ENCODE assay signal across 22 cellular contexts in the genomic region with DNA sequence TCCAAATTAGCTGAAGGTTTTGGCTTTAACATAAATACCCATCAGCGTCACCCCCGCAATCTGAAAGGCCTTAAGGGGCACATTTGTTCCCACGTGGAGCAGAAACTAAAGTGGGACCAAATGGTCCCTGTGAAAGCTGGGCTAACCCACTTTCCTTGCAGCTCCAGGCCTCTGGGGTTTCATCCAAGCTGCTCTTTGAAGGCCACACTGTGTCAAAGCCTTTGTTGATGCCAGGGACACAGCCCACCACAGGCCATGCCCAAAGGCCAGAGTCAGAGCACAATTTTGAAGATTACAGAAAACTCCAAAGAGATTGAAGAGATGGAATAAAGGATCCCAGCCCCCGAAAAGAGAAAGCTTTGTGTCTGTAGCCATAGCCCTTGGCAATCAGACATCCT. TPM values are rescaled to one million over a fixed set of nuclear protein-coding genes. Genes with fewer than 3 reads are reported as not detected.
DNase-seq lines count a peak whose midpoint lies in the region; ATAC-seq, FAIRE-seq and TF ChIP-seq lines count a peak whose summit lies in the region.
"Had no signal": no experiment of that assay in that cellular context is flagged by ENCODE, and none has a peak within 500 bp of the region (broad histone marks: within the 10 kb centered on the region; RNA-seq: fewer than 3 reads in every experiment).

No MANE protein-coding gene starts in this region.

- ATAC-seq in activated T-helper 17 cell treated with anti-CD3 and anti-CD28 coated beads, Interleukin-2, amount 50 U/mL, for 72 hours (replicated peaks) = no peak
- ATAC-seq in GM19324 (IDR thresholded peaks at IDR 0.05; ENCODE audit: low FRiP score, unreplicated experiment) = no peak
- ATAC-seq: gastroesophageal sphincter, mucosa of descending colon, sciatic nerve had no signal

- POLR2A ChIA-PET in MCF 10A (lab: Yijun Ruan, JAX) = interaction anchor here (1.3 kb wide), 1 partner anchor 277 kb away, joined by 5 read pairs; no protein-coding TSS in a partner anchor

- no peak for FAIRE-seq in D721Med (lab: Jason Lieb, UNC)

- H3K27me3 ChIP-seq in breast epithelium = no peaks in the 10 kb centered on the region
- H3K27me3 ChIP-seq: gastroesophageal sphincter, vagina had no signal

- intact Hi-C loops in breast epithelium (cut with DNase I; ENCODE audit: low total_unique reads) (no loop called here), MCF 10A (cut with micrococcal nuclease) (no loop called here)

- H3K4me3 Mint-ChIP-seq in MCF 10A (ENCODE audit: unreplicated experiment) = no peak overlapping the region
- H3K4me3 Mint-ChIP-seq in activated T-helper 17 cell treated with anti-CD3 and anti-CD28 coated beads, Interleukin-2, amount 50 U/mL, for 72 hours = peak overlapping the region; percentile 82
- H3K4me3 Mint-ChIP-seq: activated naive CD4-positive, alpha-beta T cell treated with anti-CD3 and anti-CD28 coated beads, Interleukin-2, amount 10 ng/mL, durations not matched to agents 7 days and 5 days had no signal

- no TSS peak for BruUV-seq in MCF 10A (replicated peaks; lab: Mats Ljungman, UMichigan)

- H3K36me3 Mint-ChIP-seq in MCF 10A (ENCODE audit: insufficient read depth, unreplicated experiment) = peaks cover 3% of the 10 kb centered on the region
- peaks cover 25% of the 10 kb centered on the region for H3K36me3 Mint-ChIP-seq in activated T-helper 17 cell treated with anti-CD3 and anti-CD28 coated beads, Interleukin-2, amount 50 U/mL, for 72 hours (ENCODE audit: low read depth)

- no peaks in the 10 kb centered on the region for H3K9me3 Mint-ChIP-seq in MCF 10A (ENCODE audit: unreplicated experiment)
- no peaks in the 10 kb centered on the region for H3K9me3 Mint-ChIP-seq in activated T-helper 17 cell treated with anti-CD3 and anti-CD28 coated beads, Interleukin-2, amount 50 U/mL, for 72 hours
- H3K9me3 Mint-ChIP-seq: activated naive CD4-positive, alpha-beta T cell treated with anti-CD3 and anti-CD28 coated beads, Interleukin-2, amount 10 ng/mL, durations not matched to agents 7 days and 5 days had no signal

- no peaks in the 10 kb centered on the region for H3K9me3 ChIP-seq in breast epithelium
- H3K9me3 ChIP-seq: gastroesophageal sphincter, HAP-1, mucosa of descending colon, vagina had no signal

- peak overlapping the region; percentile 94 to 97 for H3K27ac ChIP-seq in breast epithelium
- H3K27ac ChIP-seq in substantia nigra (ENCODE audit: low read depth, low read length, poor library complexity, severe bottlenecking) = peak overlapping the region; percentile 32
- H3K27ac ChIP-seq: HL-60 had no signal

- TF ChIP-seq CTCF in breast epithelium (IDR thresholded peaks at IDR 0.05) (no peak), MCF 10A (IDR thresholded peaks at IDR 0.05; ENCODE audit: unreplicated experiment) (no peak), D721Med (IDR thresholded peaks at IDR 0.05; ENCODE audit: insufficient read depth, missing control alignments) (no peak)

- no peak for DNase-seq in breast epithelium (ENCODE audit: low spot score in 2 of 2)
- DNase-seq in MCF 10A (ENCODE audit: unreplicated experiment) = no peak
- peak; percentile 18 for DNase-seq in globus pallidus (ENCODE audit: low spot score)
- DNase-seq in substantia nigra (lab: John Stamatoyannopoulos, UW) = peak in 3 of 49 donors; percentile 3 to 29 (median 16)
- DNase-seq in D721Med (ENCODE audit: insufficient read length, low spot score) = no peak
- DNase-seq in DMS153 (lab: John Stamatoyannopoulos, UW) = no peak
- DNase-seq: activated naive CD4-positive, alpha-beta T cell treated with anti-CD3 and anti-CD28 coated beads, Interleukin-2, amount 10 ng/mL, durations not matched to agents 7 days and 5 days; EL; erythroblast; KBM-7; mucosa of descending colon; NCI-H1092 treated with DMSO at 0.1 percent for 48 hours; NCI-H526 treated with DMSO at 0.1 percent for 48 hours; occipital lobe; SHP77 had no signal

- TF ChIP-seq POLR2A in breast epithelium (IDR thresholded peaks at IDR 0.05) = no peak

- peaks cover 5% of the 10 kb centered on the region for H3K4me1 Mint-ChIP-seq in MCF 10A (ENCODE audit: insufficient read depth, unreplicated experiment)
- peaks cover 30% of the 10 kb centered on the region for H3K4me1 Mint-ChIP-seq in activated T-helper 17 cell treated with anti-CD3 and anti-CD28 coated beads, Interleukin-2, amount 50 U/mL, for 72 hours

- no peaks in the 10 kb centered on the region for H3K36me3 ChIP-seq in breast epithelium
- H3K36me3 ChIP-seq: gastroesophageal sphincter, vagina had no signal

- CTCF ChIA-PET in MCF 10A (lab: Yijun Ruan, JAX) = interaction anchor here (0.6 to 2.9 kb wide), 3 partner anchors 9 to 296 kb away, joined by 3 to 17 read pairs (median 13); no protein-coding TSS in a partner anchor

- no peak overlapping the region for H3K27ac Mint-ChIP-seq in MCF 10A (ENCODE audit: low read depth, unreplicated experiment)
- H3K27ac Mint-ChIP-seq in activated T-helper 17 cell treated with anti-CD3 and anti-CD28 coated beads, Interleukin-2, amount 50 U/mL, for 72 hours = peak overlapping the region; percentile 93
- H3K27ac Mint-ChIP-seq: activated naive CD4-positive, alpha-beta T cell treated with anti-CD3 and anti-CD28 coated beads, Interleukin-2, amount 10 ng/mL, durations not matched to agents 7 days and 5 days had no signal

- H3K4me3 ChIP-seq in breast epithelium = no peak overlapping the region
- H3K4me3 ChIP-seq: gastroesophageal sphincter, HAP-1, mucosa of descending colon, vagina had no signal

- H3K27me3 Mint-ChIP-seq in MCF 10A (ENCODE audit: insufficient read depth, unreplicated experiment) = peaks cover 20% of the 10 kb centered on the region
- no peaks in the 10 kb centered on the region for H3K27me3 Mint-ChIP-seq in activated T-helper 17 cell treated with anti-CD3 and anti-CD28 coated beads, Interleukin-2, amount 50 U/mL, for 72 hours

- H3K4me1 ChIP-seq in breast epithelium = peaks cover 3 to 6% of the 10 kb centered on the region in 2 donors

RNA-seq across cellular contexts. Expression of a gene that starts 2.7 kb away (rescaled TPM):
- total RNA-seq in breast epithelium (10 to 100 TPM; 68.2 to 70.5 (median 69.3) TPM), MCF 10A (2022) (41.6 and 53.7 TPM in 2 replicates)
- 100 to 1,000 TPM in 1 of 2 donors, 10 to 100 TPM in 1; 91.4 to 112 TPM for total RNA-seq in activated T-helper 17 cell treated with anti-CD3 and anti-CD28 coated beads, Interleukin-2, amount 50 U/mL, for 72 hours
